Comparison of ENCODE assay signal across 8 cellular contexts in genomic region chr2:132651115-132652099, GRCh38. TPM values are rescaled to one million over a fixed set of nuclear protein-coding genes. Genes with fewer than 3 reads are reported as not detected.
DNase-seq lines count a peak whose midpoint lies in the region; ATAC-seq and TF ChIP-seq lines count a peak whose summit lies in the region.

No MANE protein-coding gene starts in this region.

- TF ChIP-seq CTCF in AG10803 (conservative IDR thresholded peaks at IDR 0.05; ENCODE audit: low read length) = peak; percentile 93
- TF ChIP-seq CTCF in astrocyte of the cerebellum (IDR thresholded peaks at IDR 0.05; ENCODE audit: low read depth, low read length, missing control alignments) = peak; percentile 91
- no peak for TF ChIP-seq CTCF in Calu3 (IDR thresholded peaks at IDR 0.05; ENCODE audit: unreplicated experiment)

- CTCF ChIA-PET in Calu3 (lab: Charles Lee) = interaction anchor here (0.7 kb wide), 1 partner anchor 916 kb away, joined by 5 read pairs; no protein-coding TSS in a partner anchor

- peak; percentile 66 for DNase-seq in AG10803 (ENCODE audit: low read depth)
- DNase-seq in astrocyte of the cerebellum (ENCODE audit: low read depth) = no peak
- peak; percentile 65 for DNase-seq in kidney tubule cell (ENCODE audit: low spot score)
- no peak for DNase-seq in COR-L47 (lab: John Stamatoyannopoulos, UW)
- no peak for DNase-seq in Calu3
- no peak for DNase-seq in stimulated activated CD4-positive, alpha-beta T cell treated with anti-CD3 and anti-CD28 coated beads, Interleukin-4, amount 100 ng/mL, for 24 hours
- DNase-seq in DMS53 treated with DMSO at 0.1 percent for 48 hours (lab: John Stamatoyannopoulos, UW; ENCODE audit: unreplicated experiment) = no peak

- H3K4me3 ChIP-seq in AG10803 (ENCODE audit: low read length) (no peak overlapping the region), astrocyte of the cerebellum (ENCODE audit: low read depth, low read length) (no peak overlapping the region)

- no peaks in the 10 kb centered on the region for H3K4me1 Mint-ChIP-seq in Calu3 (ENCODE audit: low read depth, unreplicated experiment)

- H3K36me3 Mint-ChIP-seq in Calu3 (ENCODE audit: insufficient read depth, unreplicated experiment) = peaks cover 8% of the 10 kb centered on the region

- no peak overlapping the region for H3K4me3 Mint-ChIP-seq in Calu3 (ENCODE audit: low read depth, unreplicated experiment)

- ATAC-seq in HG03175 (IDR thresholded peaks at IDR 0.05; ENCODE audit: unreplicated experiment) = peak; percentile 53

- intact Hi-C loops in Calu3 (cut with micrococcal nuclease; ENCODE audit: unreplicated experiment) = no loop called here

- in situ Hi-C loops in astrocyte of the cerebellum (cut with HindIII; ENCODE audit: low sequenced_read_pairs) = no loop called here

- H3K9me3 Mint-ChIP-seq in Calu3 (ENCODE audit: low read depth, unreplicated experiment) = no peaks in the 10 kb centered on the region

- H3K27me3 Mint-ChIP-seq in Calu3 (ENCODE audit: unreplicated experiment) = no peaks in the 10 kb centered on the region

- BruUV-seq in Calu3 (replicated peaks; lab: Mats Ljungman, UMichigan) = no TSS peak

- no peak overlapping the region for H3K27ac Mint-ChIP-seq in Calu3 (ENCODE audit: unreplicated experiment)

RNA-seq across cellular contexts. Expression of gene LYPD1, which starts 18.6 kb away (rescaled TPM):
- total RNA-seq in Calu3 (2022) = 15.8 and 34.3 TPM in 2 replicates

Comparison
In these comparisons a context has a peak if more than half of its experiments do, and no peak if none do; other contexts are left out.
1. DNase-seq: peak in AG10803 (single experiment) and kidney tubule cell (single experiment); none in astrocyte of the cerebellum (single experiment), COR-L47 (single experiment), Calu3 (single experiment), stimulated activated CD4-positive, alpha-beta T cell treated with anti-CD3 and anti-CD28 coated beads, Interleukin-4, amount 100 ng/mL, for 24 hours (single experiment) and DMS53 treated with DMSO at 0.1 percent for 48 hours (single experiment).